13 cellular contexts compared by ENCODE assay signal in genomic region chr11:122803716-122804115, GRCh38. TPM values are rescaled to one million over a fixed set of nuclear protein-coding genes. Genes with fewer than 3 reads are reported as not detected.
A peak's percentile ranks its signal among the peaks of the same experiment; 100 is the strongest.
DNase-seq lines count a peak whose midpoint lies in the region; ATAC-seq, FAIRE-seq and TF ChIP-seq lines count a peak whose summit lies in the region.
"Had no signal": no experiment of that assay in that cellular context is flagged by ENCODE, and none has a peak within 500 bp of the region (broad histone marks: within the 10 kb centered on the region; RNA-seq: fewer than 3 reads in every experiment).

No MANE protein-coding gene starts in this region.

- FAIRE-seq in A549 (lab: Jason Lieb, UNC): no peak

- H3K9me3 Mint-ChIP-seq in HFFc6 (no peaks in the 10 kb centered on the region), MCF 10A (ENCODE audit: unreplicated experiment) (no peaks in the 10 kb centered on the region)
- H3K9me3 Mint-ChIP-seq: activated naive CD4-positive, alpha-beta T cell treated with anti-CD3 and anti-CD28 coated beads, Interleukin-2, amount 50 U/mL, for 24 hours; natural killer cell treated with Interleukin-12 subunit alpha and Interleukin-12 subunit beta and Interleukin-15 and Interleukin-18, amount 100 ng/mL, for 72 hours had no signal

- no peak for TF ChIP-seq POLR2A in A549 (IDR thresholded peaks at IDR 0.05; ENCODE audit: low read length)

- no peaks in the 10 kb centered on the region for H3K27me3 ChIP-seq in right cardiac atrium (ENCODE audit: control insufficient read depth, insufficient read depth)

- H3K4me2 ChIP-seq in A549: no peak overlapping the region

- TF ChIP-seq RAD21 in A549 (conservative IDR thresholded peaks at IDR 0.05 in 1 of 2, IDR thresholded peaks at IDR 0.05 in 1 of 2): no peak

- H3K36me3 ChIP-seq in mesodermal cell (ENCODE audit: control insufficient read depth, insufficient read depth, low read length): peaks cover 76% of the 10 kb centered on the region

- H3K4me3 ChIP-seq in A549 (no peak overlapping the region), mesodermal cell (ENCODE audit: extremely low read depth, insufficient read depth, low read length, poor library complexity, severe bottlenecking) (no peak overlapping the region), right cardiac atrium (ENCODE audit: low read length) (no peak overlapping the region)

- no peak for DNase-seq in A549 (ENCODE audit: low read depth in 1 of 2, low spot score in 1 of 2)
- DNase-seq in HFFc6: no peak
- DNase-seq in MCF 10A (ENCODE audit: unreplicated experiment): peak; percentile 80
- no peak for DNase-seq in nucleus accumbens (lab: John Stamatoyannopoulos, UW)
- DNase-seq in mesenteric fat pad (ENCODE audit: low spot score): no peak
- no peak for DNase-seq in right cardiac atrium
- DNase-seq: left colon, NCI-H1092 had no signal

- H3K27ac ChIP-seq in A549 (no peak overlapping the region), mesodermal cell (ENCODE audit: low read depth, low read length, severe bottlenecking) (peak overlapping the region; percentile 19), right cardiac atrium (ENCODE audit: low read length) (no peak overlapping the region)

- intact Hi-C loops in MCF 10A (cut with micrococcal nuclease) (loop anchor here (5.0 kb wide), 2 partner anchors 221 to 259 kb away; partner anchors contain the start of gene HSPA8), right cardiac atrium (cut with DNase I) (no loop called here)

- H3K36me3 Mint-ChIP-seq in HFFc6 (ENCODE audit: low read depth) (peaks cover 29% of the 10 kb centered on the region), MCF 10A (ENCODE audit: insufficient read depth, unreplicated experiment) (no peaks in the 10 kb centered on the region)
- H3K36me3 Mint-ChIP-seq: natural killer cell treated with Interleukin-12 subunit alpha and Interleukin-12 subunit beta and Interleukin-15 and Interleukin-18, amount 100 ng/mL, for 72 hours had no signal

- peaks cover 49% of the 10 kb centered on the region for H3K4me1 Mint-ChIP-seq in HFFc6 (ENCODE audit: low read depth)
- H3K4me1 Mint-ChIP-seq in MCF 10A (ENCODE audit: insufficient read depth, unreplicated experiment): peaks cover 40% of the 10 kb centered on the region

- no peak for TF ChIP-seq CTCF in A549 (IDR thresholded peaks at IDR 0.05)
- no peak for TF ChIP-seq CTCF in HFFc6 (IDR thresholded peaks at IDR 0.05)
- TF ChIP-seq CTCF in MCF 10A (IDR thresholded peaks at IDR 0.05; ENCODE audit: unreplicated experiment): no peak

- POLR2A ChIA-PET in A549 (lab: Yijun Ruan, JAX): no interaction called here
- POLR2A ChIA-PET in MCF 10A (lab: Yijun Ruan, JAX): interaction anchor here (0.7 to 2.7 kb wide), 11 partner anchors 10 to 258 kb away, joined by 3 to 16 read pairs (median 5); partner anchors contain the start of genes HSPA8 and UBASH3B

- WGBS in A549 (ENCODE audit: missing lambda C conversion rate): 100% methylated on average over 4 of the region's 5 CpGs
- 80 to 100% methylated on average over 3 to 5 of the region's 5 CpGs for WGBS in mesodermal cell (ENCODE audit: insufficient coverage in 2 of 2), 2 experiments
- WGBS in right cardiac atrium: 95% methylated on average over 5 of the region's 5 CpGs

- no peaks in the 10 kb centered on the region for H3K9me3 ChIP-seq in A549
- no peaks in the 10 kb centered on the region for H3K9me3 ChIP-seq in mesodermal cell (ENCODE audit: control insufficient read depth, low read length)
- H3K9me3 ChIP-seq in right cardiac atrium (ENCODE audit: control insufficient read depth, low read length): no peaks in the 10 kb centered on the region

- no TSS peak for BruUV-seq in MCF 10A (replicated peaks; lab: Mats Ljungman, UMichigan)

- H3K4me1 ChIP-seq in A549 (peaks cover 8% of the 10 kb centered on the region; the same call in 1 of the 3 replicates), mesodermal cell (ENCODE audit: control insufficient read depth, insufficient read depth, low read length, poor library complexity, severe bottlenecking) (peaks cover 21% of the 10 kb centered on the region), right cardiac atrium (ENCODE audit: control insufficient read depth, insufficient read depth, low read length) (no peaks in the 10 kb centered on the region)

- ATAC-seq in A549 (peak; percentile 31 to 34; a peak in 2 of 6 replicates), GM19328 (IDR thresholded peaks at IDR 0.05; ENCODE audit: unreplicated experiment) (no peak), right cardiac atrium (no peak)
- ATAC-seq: left colon; natural killer cell treated with Interleukin-12 subunit alpha and Interleukin-12 subunit beta and Interleukin-15 and Interleukin-18, amount 100 ng/mL, for 72 hours had no signal

- no peak for TF ChIP-seq EP300 in A549 (IDR thresholded peaks at IDR 0.05)

- H3K27ac Mint-ChIP-seq in HFFc6 (peak overlapping the region; percentile 99), MCF 10A (ENCODE audit: low read depth, unreplicated experiment) (peak overlapping the region; percentile 97)
- H3K27ac Mint-ChIP-seq: activated naive CD4-positive, alpha-beta T cell treated with anti-CD3 and anti-CD28 coated beads, Interleukin-2, amount 50 U/mL, for 24 hours had no signal

- H3K27me3 Mint-ChIP-seq in HFFc6 (ENCODE audit: insufficient read depth) (no peaks in the 10 kb centered on the region; the same call in none of the 2 replicates), MCF 10A (ENCODE audit: insufficient read depth, unreplicated experiment) (no peaks in the 10 kb centered on the region)
- H3K27me3 Mint-ChIP-seq: activated naive CD4-positive, alpha-beta T cell treated with anti-CD3 and anti-CD28 coated beads, Interleukin-2, amount 50 U/mL, for 24 hours; natural killer cell treated with Interleukin-12 subunit alpha and Interleukin-12 subunit beta and Interleukin-15 and Interleukin-18, amount 100 ng/mL, for 72 hours had no signal

- CTCF ChIA-PET in A549 (lab: Yijun Ruan, JAX): interaction anchor here (0.9 to 1.4 kb wide), 4 partner anchors 8 to 171 kb away, joined by 3 to 5 read pairs (median 4); no protein-coding TSS in a partner anchor
- CTCF ChIA-PET in MCF 10A (lab: Yijun Ruan, JAX): interaction anchor here (0.6 to 5.9 kb wide), 6 partner anchors 10 to 259 kb away, joined by 3 to 26 read pairs (median 4); no protein-coding TSS in a partner anchor

- H3K4me3 Mint-ChIP-seq in HFFc6: peak overlapping the region; percentile 74
- H3K4me3 Mint-ChIP-seq in MCF 10A (ENCODE audit: unreplicated experiment): peak overlapping the region; percentile 55
- H3K4me3 Mint-ChIP-seq: activated naive CD4-positive, alpha-beta T cell treated with anti-CD3 and anti-CD28 coated beads, Interleukin-2, amount 50 U/mL, for 24 hours; natural killer cell treated with Interleukin-12 subunit alpha and Interleukin-12 subunit beta and Interleukin-15 and Interleukin-18, amount 100 ng/mL, for 72 hours had no signal

TF ChIP-seq in A549, 52 proteins besides CTCF, POLR2A, EP300 and RAD21 (continues in another document):
- TF ChIP-seq EHMT2 (IDR thresholded peaks at IDR 0.05; ENCODE audit: low read depth) (no peak), GATA3 (IDR thresholded peaks at IDR 0.05; ENCODE audit: borderline replicate concordance) (no peak), JUN (IDR thresholded peaks at IDR 0.05) (no peak), HOXB5 (CRISPR knock-in tag; IDR thresholded peaks at IDR 0.05) (no peak), HMGXB4 (CRISPR knock-in tag; IDR thresholded peaks at IDR 0.05; ENCODE audit: borderline replicate concordance) (no peak), FOXS1 (CRISPR knock-in tag; IDR thresholded peaks at IDR 0.05) (no peak), E2F6 (IDR thresholded peaks at IDR 0.05; ENCODE audit: borderline replicate concordance, low read depth) (no peak)

RNA-seq across cellular contexts. Expression of gene CRTAM, which starts 34.6 kb away (rescaled TPM):
- polyA plus RNA-seq in A549 (2011; rRNA removed) (0.07 and 0.08 TPM in 2 replicates), A549 (2017; fragmentation: RNase III; extraction: RNeasy Plus Mini Kit Qiagen cat#74134 plus additional on column Dnase treatment) (0.04 TPM in 1 of 3 replicates, not detected in the others), right cardiac atrium (not detected)
- 0.08 TPM in 1 of 2 replicates, not detected in the other for polyA plus RNA-seq in A549 (2012; cell fraction: cytosol; rRNA removed)
- polyA plus RNA-seq in A549 (2012; cell fraction: nucleus; rRNA removed): 0.04 TPM in 1 of 2 replicates, not detected in the other
- 0.39 TPM in 1 of 2 replicates, not detected in the other for polyA minus RNA-seq in A549 (2011; rRNA and poly(A)+ RNA removed)
- not detected for total RNA-seq in HFFc6 (2021; fragmentation: NEBNext Ultra II Directional; extraction: Animal tissue kit (Norgen Biotek cat#: 25700))
- total RNA-seq in MCF 10A (2022) (not detected in 2 replicates), mesenteric fat pad (not detected), right cardiac atrium (under 1 TPM in 3 of 4 donors, not detected in 1; 0.14 to 0.29 (median 0.25) TPM)
- not detected for polyA plus RNA-seq in mesodermal cell (2013, experiment 1 of 2)
- polyA plus RNA-seq in mesodermal cell (2013, experiment 2 of 2): not detected
- total RNA-seq: dermis microvascular lymphatic vessel endothelial cell had no signal

Comparison
In these comparisons a context has a peak if more than half of its experiments do, and no peak if none do; other contexts are left out.
1. ATAC-seq: peak in A549 (2 of 2); none in GM19328 (single experiment) and right cardiac atrium (0 of 2).